8 cellular contexts compared by ENCODE assay signal in genomic region chr3:64266065-64266874, GRCh38. TPM values are rescaled to one million over a fixed set of nuclear protein-coding genes. Genes with fewer than 3 reads are reported as not detected.
DNase-seq lines count a peak whose midpoint lies in the region; ATAC-seq and TF ChIP-seq lines count a peak whose summit lies in the region.

No MANE protein-coding gene starts in this region.

- H3K4me3 ChIP-seq in GM23248 (peak overlapping the region; percentile 91), ascending aorta (peak overlapping the region; percentile 63 to 75), gastrocnemius medialis (peak overlapping the region; percentile 59 to 74 (median 67))

- in situ Hi-C loops in GM23248 (cut with MboI) (loop anchor here (25.0 kb wide), 1 partner anchor 229 kb away; no protein-coding TSS in a partner anchor), gastrocnemius medialis (cut with MboI; ENCODE audit: low sequenced_read_pairs in 4 of 4) (no loop called here)

- intact Hi-C loops in ascending aorta (cut with DNase I) (loop anchor here (2.0 to 10.0 kb wide), 4 partner anchors 41 to 241 kb away; partner anchors contain the start of genes PRICKLE2 and PSMD6), left ventricle myocardium superior (cut with micrococcal nuclease) (no loop called here), gastrocnemius medialis (cut with DNase I; ENCODE audit: low total_unique reads) (loop anchor here (5.0 kb wide), 2 partner anchors 49 to 79 kb away; no protein-coding TSS in a partner anchor)

- H3K4me2 ChIP-seq in GM23248 (ENCODE audit: unreplicated experiment) = peak overlapping the region; percentile 94

- H3K4me1 ChIP-seq in GM23248 (ENCODE audit: insufficient read depth) (peaks cover 22% of the 10 kb centered on the region), ascending aorta (peaks cover 6 to 16% of the 10 kb centered on the region in 2 donors), gastrocnemius medialis (peaks cover 13 to 18% of the 10 kb centered on the region in 2 donors)

- H2AFZ ChIP-seq in GM23248 = no peak overlapping the region

- H3F3A ChIP-seq in GM23248 (ENCODE audit: insufficient read depth) = peaks cover 41% of the 10 kb centered on the region

- H3K27ac ChIP-seq in GM23248 (peak overlapping the region; percentile 82), ascending aorta (peak overlapping the region; percentile 81 to 85), gastrocnemius medialis (peak overlapping the region; percentile 76 to 81 (median 76))

- TF ChIP-seq CTCF in ascending aorta (IDR thresholded peaks at IDR 0.05) = no peak
- TF ChIP-seq CTCF in gastrocnemius medialis (IDR thresholded peaks at IDR 0.05 in 4 of 5, conservative IDR thresholded peaks at IDR 0.05 in 1 of 5) = no peak

- H3K9me2 ChIP-seq in GM23248 (ENCODE audit: insufficient read depth) = no peaks in the 10 kb centered on the region

- H4K20me1 ChIP-seq in GM23248 (ENCODE audit: insufficient read depth) = no peaks in the 10 kb centered on the region

- ATAC-seq in left ventricle myocardium superior = peak; percentile 50
- ATAC-seq in gastrocnemius medialis = peak; percentile 64 to 70
- no peak for ATAC-seq in GM21423 (IDR thresholded peaks at IDR 0.05; ENCODE audit: unreplicated experiment)
- no peak for ATAC-seq in HG03280 (IDR thresholded peaks at IDR 0.05; ENCODE audit: unreplicated experiment)
- ATAC-seq in activated CD4-positive, CD25-positive, alpha-beta regulatory T cell treated with anti-CD3 and anti-CD28 coated beads, Interleukin-2, amount 50 U/mL, for 24 hours = no peak

- no peak for TF ChIP-seq POLR2A in gastrocnemius medialis (IDR thresholded peaks at IDR 0.05)

- WGBS in GM23248 (ENCODE audit: low coverage in 1 of 2, low lambda C conversion rate in 2 of 2, missing lambda C conversion rate in 2 of 2), 2 experiments = 0 to 4% methylated on average over 7 of the region's 7 CpGs

- peak overlapping the region; percentile 89 for H3K9ac ChIP-seq in GM23248

- H3K27me3 ChIP-seq in GM23248 (replicated peaks; ENCODE audit: insufficient read depth) (no peaks in the 10 kb centered on the region), ascending aorta (no peaks in the 10 kb centered on the region), gastrocnemius medialis (no peaks in the 10 kb centered on the region)

- H3K9me3 ChIP-seq in GM23248 (ENCODE audit: low read depth) (no peaks in the 10 kb centered on the region), ascending aorta (no peaks in the 10 kb centered on the region), gastrocnemius medialis (no peaks in the 10 kb centered on the region)

- H3K36me3 ChIP-seq in GM23248 (ENCODE audit: low read depth) = no peaks in the 10 kb centered on the region
- no peaks in the 10 kb centered on the region for H3K36me3 ChIP-seq in ascending aorta
- H3K36me3 ChIP-seq in gastrocnemius medialis = no peaks in the 10 kb centered on the region

- H3K79me2 ChIP-seq in GM23248 (ENCODE audit: insufficient read depth) = peaks cover 63% of the 10 kb centered on the region

- DNase-seq in GM23248 (peak; percentile 92), ascending aorta (ENCODE audit: low spot score in 2 of 2) (peak in 1 of 2 donors; percentile 74), left ventricle myocardium superior (no peak), gastrocnemius medialis (peak in 1 of 2 donors; percentile 11)
- DNase-seq in activated CD4-positive, alpha-beta T cell treated with anti-CD3 and anti-CD28 coated beads for 4 hours = no peak

RNA-seq across cellular contexts. Expression of gene PRICKLE2, which starts 41.0 kb away (rescaled TPM):
- total RNA-seq in GM23248 (2014; rRNA removed; shearing (Covaris generic)) = 19.6 and 24.8 TPM in 2 replicates
- polyA plus RNA-seq in GM23248 (2016; fragmentation: Nextera tagmentation; extraction: Ambion mirVana) = 7.0 and 7.3 TPM in 2 replicates
- total RNA-seq in ascending aorta = 24.7 TPM
- total RNA-seq in left ventricle myocardium superior = 4.1 TPM
- 1 to 10 TPM; 3.6 to 6.7 (median 4.6) TPM for total RNA-seq in gastrocnemius medialis

Comparison
In these comparisons a context has a peak if more than half of its experiments do, and no peak if none do; other contexts are left out.
1. ATAC-seq: peak in left ventricle myocardium superior (single experiment) and gastrocnemius medialis (2 of 2); none in GM21423 (single experiment), HG03280 (single experiment) and activated CD4-positive, CD25-positive, alpha-beta regulatory T cell treated with anti-CD3 and anti-CD28 coated beads, Interleukin-2, amount 50 U/mL, for 24 hours (0 of 2).
2. Peak in every context shown above with its lines, with median percentiles within 50 percentile points of each other: H3K27ac ChIP-seq and H3K4me3 ChIP-seq.